1 cellular context compared by ENCODE assay signal in the genomic region with DNA sequence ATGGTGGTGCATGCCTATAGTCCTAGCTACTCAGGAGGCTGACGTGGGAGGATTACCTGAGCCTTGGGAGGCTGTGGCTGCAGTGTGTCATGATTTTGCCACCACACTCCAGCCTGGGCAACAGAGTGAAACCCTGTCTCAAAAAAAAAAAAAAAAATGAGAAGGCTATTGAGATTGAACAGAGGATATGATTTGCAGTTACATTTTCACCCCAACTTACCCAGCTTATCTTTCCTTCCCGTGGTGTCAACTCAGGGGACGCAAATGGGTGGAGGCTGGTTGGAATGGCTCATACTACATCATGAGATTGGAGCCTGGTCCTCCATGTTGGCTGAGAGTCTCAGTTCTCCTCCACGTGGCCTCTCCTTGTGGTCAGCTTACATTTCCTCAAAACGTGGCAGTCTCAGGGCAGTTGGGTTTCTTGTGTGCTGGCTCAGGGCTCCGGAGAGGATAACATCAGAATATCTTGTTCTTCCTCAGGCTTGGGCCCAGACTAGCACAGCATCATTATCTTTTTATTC.
TF ChIP-seq lines count a peak whose summit lies in the region.

No MANE protein-coding gene starts in this region.

TF ChIP-seq in endothelial cell of umbilical vein, 7 proteins besides CTCF, POLR2A, EP300 and RAD21:
- no peak for TF ChIP-seq EZH2 (IDR thresholded peaks at IDR 0.05; ENCODE audit: borderline replicate concordance, low read depth, low read length, severe bottlenecking)
- TF ChIP-seq FOS (IDR thresholded peaks at IDR 0.05; ENCODE audit: borderline replicate concordance, insufficient read depth, low read length), result no peak
- TF ChIP-seq, protein P1, sequence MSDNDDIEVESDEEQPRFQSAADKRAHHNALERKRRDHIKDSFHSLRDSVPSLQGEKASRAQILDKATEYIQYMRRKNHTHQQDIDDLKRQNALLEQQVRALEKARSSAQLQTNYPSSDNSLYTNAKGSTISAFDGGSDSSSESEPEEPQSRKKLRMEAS (IDR thresholded peaks at IDR 0.05; ENCODE audit: insufficient read depth, insufficient read length), result no peak
- TF ChIP-seq MYC (IDR thresholded peaks at IDR 0.05; ENCODE audit: low read depth, low read length), result no peak
- no peak for TF ChIP-seq GATA2 (IDR thresholded peaks at IDR 0.05; ENCODE audit: insufficient read depth, insufficient read length, low read depth, low read length)
- TF ChIP-seq POLR2AphosphoS5 (IDR thresholded peaks at IDR 0.05; ENCODE audit: insufficient read depth, low read depth, low read length), result no peak
- TF ChIP-seq JUN (IDR thresholded peaks at IDR 0.05; ENCODE audit: borderline replicate concordance, insufficient read depth, insufficient read length, low read depth), result no peak
